In the genomic region with DNA sequence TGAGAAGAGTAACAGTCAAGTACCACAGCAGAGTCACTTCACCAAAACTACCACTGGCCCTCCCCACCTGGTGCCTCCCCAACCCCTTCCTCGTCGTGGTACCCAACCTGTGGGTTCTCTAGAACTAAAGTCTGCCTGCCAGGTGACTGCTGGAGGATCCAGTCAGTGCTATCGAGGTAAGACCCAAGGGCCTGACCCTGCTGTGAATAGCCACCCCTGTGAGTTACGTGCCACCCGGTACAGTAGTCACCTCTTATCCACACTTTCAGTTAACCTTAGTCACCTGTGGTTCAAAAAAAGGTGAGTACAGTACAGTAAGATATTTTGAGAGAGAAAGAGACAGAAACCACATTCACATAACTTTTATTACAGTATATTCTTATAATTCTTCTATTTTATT, we compare ENCODE assay signal across 20 cellular contexts.
A peak's percentile ranks its signal among the peaks of the same experiment; 100 is the strongest.
DNase-seq lines count a peak whose midpoint lies in the region; ATAC-seq lines count a peak whose summit lies in the region.
"Had no signal": no experiment of that assay in that cellular context is flagged by ENCODE, and none has a peak within 500 bp of the region (broad histone marks: within the 10 kb centered on the region; RNA-seq: fewer than 3 reads in every experiment).

No MANE protein-coding gene starts in this region.

- H3K36me3 Mint-ChIP-seq in T-helper 1 cell treated with Interleukin-12 subunit alpha and Interleukin-12 subunit beta and Interleukin-4 antibody, amounts not matched to agents 30 μg/mL and 1 μg/mL, for 36 hours (ENCODE audit: low read depth) = peaks cover 58% of the 10 kb centered on the region
- peaks cover 39 to 72% of the 10 kb centered on the region in 2 donors for H3K36me3 Mint-ChIP-seq in stimulated activated naive B cell treated with anti-CD40 and anti-IgM and Interleukin-4, amounts not matched to agents 10 μg/mL and 1 μg/mL and 100 μg/mL, for 72 hours

- no peak overlapping the region for H3K4me3 Mint-ChIP-seq in T-helper 1 cell treated with Interleukin-12 subunit alpha and Interleukin-12 subunit beta and Interleukin-4 antibody, amounts not matched to agents 30 μg/mL and 1 μg/mL, for 36 hours
- H3K4me3 Mint-ChIP-seq in stimulated activated naive B cell treated with anti-CD40 and anti-IgM and Interleukin-4, amounts not matched to agents 10 μg/mL and 1 μg/mL and 100 μg/mL, for 72 hours = no peak overlapping the region

- ATAC-seq in stimulated activated naive B cell treated with anti-CD40 and anti-IgM and Interleukin-4, amounts not matched to agents 10 μg/mL and 1 μg/mL and 100 μg/mL, for 72 hours (replicated peaks) = no peak
- no peak for ATAC-seq in HG03045 (IDR thresholded peaks at IDR 0.05; ENCODE audit: unreplicated experiment)
- ATAC-seq: gastrocnemius medialis had no signal

- DNase-seq in T-helper 1 cell (no peak), epithelial cell of prostate (ENCODE audit: low read depth, low spot score) (no peak), NCI-H1105 (lab: John Stamatoyannopoulos, UW) (no peak)
- peak; percentile 27 for DNase-seq in stimulated activated CD4-positive, alpha-beta T cell treated with anti-CD3 and anti-CD28 coated beads, Interleukin-1b, Interleukin-23, amount 100 ng/mL, for 48 hours
- DNase-seq in stimulated activated CD4-positive, alpha-beta T cell treated with anti-CD3 and anti-CD28 coated beads, Interleukin-4, amount 100 ng/mL, for 4 hours = no peak
- no peak for DNase-seq in stimulated activated naive B cell treated with anti-CD40 and anti-IgM and Interleukin-4, amounts not matched to agents 10 μg/mL and 1 μg/mL and 100 μg/mL, for 72 hours
- DNase-seq: COR-L47; DMS79; effector CD4-positive, alpha-beta T cell; gastrocnemius medialis; hippocampal formation; KG1; NCI-H1694 treated with DMSO at 0.1 percent for 48 hours; NCI-H526 treated with DMSO at 0.1 percent for 48 hours; sigmoid colon; stimulated activated naive CD4-positive, alpha-beta T cell; tibial artery had no signal

- H3K27me3 Mint-ChIP-seq in T-helper 1 cell treated with Interleukin-12 subunit alpha and Interleukin-12 subunit beta and Interleukin-4 antibody, amounts not matched to agents 30 μg/mL and 1 μg/mL, for 36 hours (ENCODE audit: low read depth) = no peaks in the 10 kb centered on the region
- H3K27me3 Mint-ChIP-seq in stimulated activated naive B cell treated with anti-CD40 and anti-IgM and Interleukin-4, amounts not matched to agents 10 μg/mL and 1 μg/mL and 100 μg/mL, for 72 hours = no peaks in the 10 kb centered on the region

- peaks cover 10% of the 10 kb centered on the region for H3K4me1 Mint-ChIP-seq in T-helper 1 cell treated with Interleukin-12 subunit alpha and Interleukin-12 subunit beta and Interleukin-4 antibody, amounts not matched to agents 30 μg/mL and 1 μg/mL, for 36 hours (ENCODE audit: low read depth)
- peaks cover 0 to 2% of the 10 kb centered on the region in 2 donors for H3K4me1 Mint-ChIP-seq in stimulated activated naive B cell treated with anti-CD40 and anti-IgM and Interleukin-4, amounts not matched to agents 10 μg/mL and 1 μg/mL and 100 μg/mL, for 72 hours

- no peaks in the 10 kb centered on the region for H3K9me3 Mint-ChIP-seq in T-helper 1 cell treated with Interleukin-12 subunit alpha and Interleukin-12 subunit beta and Interleukin-4 antibody, amounts not matched to agents 30 μg/mL and 1 μg/mL, for 36 hours
- H3K9me3 Mint-ChIP-seq in stimulated activated naive B cell treated with anti-CD40 and anti-IgM and Interleukin-4, amounts not matched to agents 10 μg/mL and 1 μg/mL and 100 μg/mL, for 72 hours = no peaks in the 10 kb centered on the region

- peak overlapping the region; percentile 90 for H3K27ac ChIP-seq in epithelial cell of prostate
- H3K27ac ChIP-seq: 22Rv1, gastrocnemius medialis, sigmoid colon, tibial artery had no signal

- H3K27ac Mint-ChIP-seq in T-helper 1 cell treated with Interleukin-12 subunit alpha and Interleukin-12 subunit beta and Interleukin-4 antibody, amounts not matched to agents 30 μg/mL and 1 μg/mL, for 36 hours = peak overlapping the region; percentile 2
- no peak overlapping the region for H3K27ac Mint-ChIP-seq in stimulated activated naive B cell treated with anti-CD40 and anti-IgM and Interleukin-4, amounts not matched to agents 10 μg/mL and 1 μg/mL and 100 μg/mL, for 72 hours
